ENCODE assay signal across 17 cellular contexts in the genomic region with DNA sequence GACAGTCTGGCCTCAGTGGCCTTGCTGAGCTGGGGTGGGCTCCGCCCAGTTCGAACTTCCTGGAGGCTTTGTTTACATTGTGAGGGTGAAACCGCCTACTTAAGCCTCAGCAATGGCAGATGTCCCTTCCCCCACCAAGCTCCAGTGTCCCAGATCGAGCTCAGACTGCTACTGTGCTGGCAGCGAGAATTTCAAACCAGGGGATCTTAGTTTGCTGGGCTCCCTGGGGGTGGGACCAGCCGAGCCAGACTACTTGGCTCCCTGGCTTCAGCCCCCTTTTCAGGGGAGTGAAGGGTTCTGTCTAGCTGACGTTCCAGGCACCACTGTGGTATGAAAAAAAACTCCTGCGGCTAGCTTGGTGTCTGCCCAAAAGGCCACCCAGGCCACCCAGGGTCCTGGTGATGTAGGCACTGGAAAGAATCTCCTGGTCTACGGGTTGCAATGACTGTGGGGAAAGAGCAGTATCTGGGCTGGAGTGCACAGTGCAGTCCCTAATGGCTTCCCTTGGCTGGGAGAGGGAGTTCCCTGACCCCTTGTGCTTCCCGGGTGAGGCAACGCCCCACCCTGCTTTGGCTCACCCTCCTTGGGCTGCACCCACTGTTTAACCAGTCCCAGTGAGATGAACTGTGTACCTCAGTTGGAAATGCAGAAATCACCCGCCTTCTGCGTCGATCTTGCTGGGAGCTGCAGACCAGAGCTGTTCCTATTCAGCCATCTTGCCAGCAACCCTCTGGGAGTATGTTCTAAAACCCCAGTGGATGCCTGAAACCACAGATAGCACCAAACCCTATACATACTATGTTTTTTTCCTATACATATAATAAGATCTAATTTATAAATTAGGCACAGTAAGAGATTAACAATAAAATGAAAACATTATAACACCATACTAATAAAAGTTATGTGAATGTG.
DNase-seq lines count a peak whose midpoint lies in the region; ATAC-seq, FAIRE-seq and TF ChIP-seq lines count a peak whose summit lies in the region.
"Had no signal": no experiment of that assay in that cellular context is flagged by ENCODE, and none has a peak within 500 bp of the region (broad histone marks: within the 10 kb centered on the region; RNA-seq: fewer than 3 reads in every experiment).

No MANE protein-coding gene starts in this region.

- peak; percentile 57 for DNase-seq in NCI-H748 (lab: John Stamatoyannopoulos, UW; ENCODE audit: unreplicated experiment)
- no peak for DNase-seq in NCI-H748 treated with DMSO at 0.1 percent for 48 hours (lab: John Stamatoyannopoulos, UW)
- peak in 1 of 2 donors; percentile 7 for DNase-seq in fibroblast of lung (ENCODE audit: low read depth in 2 of 2)
- DNase-seq in small intestine: peak; percentile 63
- DNase-seq in esophagus squamous epithelium (lab: John Stamatoyannopoulos, UW): no peak
- no peak for DNase-seq in stimulated activated CD4-positive, alpha-beta T cell treated with anti-CD3 and anti-CD28 coated beads, Interleukin-4, amount 100 ng/mL, for 24 hours
- DNase-seq: CD8-positive, alpha-beta memory T cell; cortex of kidney; HCEC 1CT; NCI-H2081 treated with DMSO at 0.1 percent for 48 hours; occipital lobe had no signal

- H3K4me3 ChIP-seq in OCI-LY1 (ENCODE audit: low read depth, low read length, poor library complexity, severe bottlenecking) (peak overlapping the region; percentile 35), fibroblast of lung (replicated peaks in 1 of 4; ENCODE audit: control extremely low read depth in 1 of 4, insufficient read depth in 1 of 4, low read depth in 3 of 4, low read length in 4 of 4) (no peak overlapping the region), small intestine (ENCODE audit: low read depth in 1 of 2, low read length in 2 of 2) (no peak overlapping the region), esophagus squamous epithelium (no peak overlapping the region)
- H3K4me3 ChIP-seq: lung, SJSA1 had no signal

- H2AFZ ChIP-seq in OCI-LY1 (ENCODE audit: low read length): peak overlapping the region; percentile 100; the same call in 1 of the 2 replicates
- peak overlapping the region; percentile 40 for H2AFZ ChIP-seq in fibroblast of lung (ENCODE audit: low read length)

- intact Hi-C loops in esophagus squamous epithelium (cut with DNase I): no loop called here

- ATAC-seq in GM19463 (IDR thresholded peaks at IDR 0.05; ENCODE audit: unreplicated experiment): no peak

- H3K27me3 ChIP-seq in OCI-LY1 (ENCODE audit: insufficient read depth, low read length) (no peaks in the 10 kb centered on the region), fibroblast of lung (ENCODE audit: control insufficient read depth, insufficient read depth, low read length) (no peaks in the 10 kb centered on the region), small intestine (ENCODE audit: control insufficient read depth in 2 of 2, insufficient read depth in 2 of 2, low read length in 2 of 2) (no peaks in the 10 kb centered on the region), esophagus squamous epithelium (peaks cover 0 to 18% (median 0%) of the 10 kb centered on the region in 4 donors)
- H3K27me3 ChIP-seq: SJSA1 had no signal

- H3K36me3 ChIP-seq in OCI-LY1 (ENCODE audit: insufficient read depth, low read length) (no peaks in the 10 kb centered on the region), fibroblast of lung (ENCODE audit: control insufficient read depth, insufficient read depth, low read length) (no peaks in the 10 kb centered on the region), small intestine (ENCODE audit: control insufficient read depth in 2 of 2, insufficient read depth in 2 of 2, low read length in 2 of 2) (no peaks in the 10 kb centered on the region), esophagus squamous epithelium (no peaks in the 10 kb centered on the region)
- H3K36me3 ChIP-seq: SJSA1 had no signal

- 0 out of 2 replicates have a peak, but pooled peaks cover 2% of the 10 kb centered on the region for H3K9me3 ChIP-seq in OCI-LY1 (ENCODE audit: low read length)
- no peaks in the 10 kb centered on the region for H3K9me3 ChIP-seq in fibroblast of lung (ENCODE audit: control insufficient read depth, insufficient read depth, low read depth, low read length)
- H3K9me3 ChIP-seq in small intestine (ENCODE audit: control insufficient read depth, low read depth): peaks cover 1% of the 10 kb centered on the region
- peaks cover 0 to 5% (median 0%) of the 10 kb centered on the region in 3 donors for H3K9me3 ChIP-seq in esophagus squamous epithelium
- H3K9me3 ChIP-seq: SJSA1 had no signal

- TF ChIP-seq CTCF in OCI-LY1 (IDR thresholded peaks at IDR 0.05; ENCODE audit: low read length): no peak
- TF ChIP-seq CTCF in fibroblast of lung (conservative IDR thresholded peaks at IDR 0.05 in 1 of 2, IDR thresholded peaks at IDR 0.05 in 1 of 2; ENCODE audit: low read depth in 1 of 2, low read length in 2 of 2): no peak
- no peak for TF ChIP-seq CTCF in esophagus squamous epithelium (IDR thresholded peaks at IDR 0.05)

- H3K79me2 ChIP-seq in OCI-LY1 (ENCODE audit: insufficient read depth, low read length) (no peaks in the 10 kb centered on the region), fibroblast of lung (ENCODE audit: control insufficient read depth, insufficient read depth, low read length) (no peaks in the 10 kb centered on the region)

- H3K4me1 ChIP-seq in OCI-LY1 (ENCODE audit: insufficient read depth, low read length, severe bottlenecking): peaks cover 10% of the 10 kb centered on the region
- H3K4me1 ChIP-seq in fibroblast of lung (ENCODE audit: control insufficient read depth, extremely low read depth, insufficient read depth, low read length): no peaks in the 10 kb centered on the region
- H3K4me1 ChIP-seq in small intestine (ENCODE audit: control insufficient read depth in 2 of 2, insufficient read depth in 1 of 2, low read depth in 1 of 2, low read length in 1 of 2): no peaks in the 10 kb centered on the region
- peaks cover 0 to 13% (median 0%) of the 10 kb centered on the region in 3 donors for H3K4me1 ChIP-seq in esophagus squamous epithelium

- H4K20me1 ChIP-seq in OCI-LY1 (ENCODE audit: insufficient read depth, low read length) (no peaks in the 10 kb centered on the region), fibroblast of lung (ENCODE audit: control insufficient read depth, extremely low read depth, insufficient read depth, low read length) (no peaks in the 10 kb centered on the region)

- no peak for TF ChIP-seq POLR2A in esophagus squamous epithelium (IDR thresholded peaks at IDR 0.05)

- no peaks in the 10 kb centered on the region for H3F3A ChIP-seq in OCI-LY1 (ENCODE audit: insufficient read depth, low read length)

- H3K9ac ChIP-seq in OCI-LY1 (ENCODE audit: low read length) (no peak overlapping the region), fibroblast of lung (ENCODE audit: insufficient read depth, low read length) (no peak overlapping the region)

- no peaks in the 10 kb centered on the region for H3K9me2 ChIP-seq in OCI-LY1 (ENCODE audit: low read depth, low read length)

- H3K27ac ChIP-seq in OCI-LY1 (ENCODE audit: low read depth, low read length, poor library complexity, severe bottlenecking) (no peak overlapping the region), fibroblast of lung (ENCODE audit: insufficient read depth, low read length) (no peak overlapping the region), small intestine (ENCODE audit: low read depth in 1 of 2, low read length in 1 of 2) (no peak overlapping the region), esophagus squamous epithelium (peak overlapping the region in 2 of 4 donors; percentile 31 to 46)
- H3K27ac ChIP-seq: HL-60, SJSA1 had no signal

- no peak for FAIRE-seq in small intestine (lab: Jason Lieb, UNC)
- FAIRE-seq: astrocyte had no signal

- peak overlapping the region; percentile 50; the same call in 1 of the 2 replicates for H3K4me2 ChIP-seq in OCI-LY1 (ENCODE audit: low read length)
- H3K4me2 ChIP-seq in fibroblast of lung (ENCODE audit: extremely low read depth, insufficient read depth, low read length): no peak overlapping the region

- WGBS in small intestine, 3 donors: 32 to 52% (median 47%) methylated on average over 14 of the region's 14 CpGs
- WGBS in esophagus squamous epithelium, 2 donors: 57 to 64% methylated on average over 5 to 8 of the region's 14 CpGs

Comparison
In these comparisons a context has a peak if more than half of its experiments do, and no peak if none do; other contexts are left out.
1. DNase-seq: peak in NCI-H748 (single experiment) and small intestine (single experiment); none in NCI-H748 treated with DMSO at 0.1 percent for 48 hours (single experiment), esophagus squamous epithelium (single experiment) and stimulated activated CD4-positive, alpha-beta T cell treated with anti-CD3 and anti-CD28 coated beads, Interleukin-4, amount 100 ng/mL, for 24 hours (single experiment).